8 cellular contexts compared by ENCODE assay signal in the genomic region with DNA sequence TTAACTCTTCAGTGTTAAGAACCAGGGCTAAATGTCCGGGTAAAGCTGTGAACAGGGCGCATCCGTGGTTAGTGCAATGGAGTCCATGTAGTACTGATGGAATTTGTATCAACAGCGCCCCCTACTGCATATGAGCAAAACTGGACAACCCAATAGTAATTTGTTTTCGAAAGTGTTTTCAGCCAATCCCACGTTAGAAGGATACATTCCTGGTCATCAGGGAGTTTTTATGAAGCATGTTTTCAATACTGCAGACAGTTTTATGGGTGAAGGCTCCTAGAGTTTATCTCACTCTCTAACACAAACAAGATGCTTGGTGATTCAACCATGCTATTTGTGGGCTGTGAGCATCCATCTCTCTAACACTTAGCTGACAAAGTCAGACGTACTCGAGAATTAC. TPM values are rescaled to one million over a fixed set of nuclear protein-coding genes. Genes with fewer than 3 reads are reported as not detected.
DNase-seq lines count a peak whose midpoint lies in the region; ATAC-seq, FAIRE-seq and TF ChIP-seq lines count a peak whose summit lies in the region.

No MANE protein-coding gene starts in this region.

- H3K9me3 ChIP-seq in psoas muscle: no peaks in the 10 kb centered on the region

- intact Hi-C loops in psoas muscle (cut with DNase I): no loop called here

- ATAC-seq in GM19372 (IDR thresholded peaks at IDR 0.05; ENCODE audit: low read depth, unreplicated experiment): peak; percentile 62
- ATAC-seq in GM21825 (IDR thresholded peaks at IDR 0.05; ENCODE audit: unreplicated experiment): no peak
- ATAC-seq in psoas muscle: no peak
- ATAC-seq in GM21717 (IDR thresholded peaks at IDR 0.05; ENCODE audit: unreplicated experiment): no peak

- peaks cover 47% of the 10 kb centered on the region for H3K4me1 Mint-ChIP-seq in chondrocyte (ENCODE audit: low read depth)
- peaks cover 4% of the 10 kb centered on the region for H3K4me1 Mint-ChIP-seq in neural crest cell

- no peak overlapping the region for H3K27ac Mint-ChIP-seq in chondrocyte (ENCODE audit: unreplicated experiment)
- H3K27ac Mint-ChIP-seq in neural crest cell (ENCODE audit: unreplicated experiment): no peak overlapping the region

- peak; percentile 61 for DNase-seq in CD1c-positive myeloid dendritic cell (ENCODE audit: extremely low spot score)
- DNase-seq in RCC 7860 (ENCODE audit: low spot score): peak; percentile 21
- DNase-seq in chondrocyte (ENCODE audit: low spot score): no peak
- DNase-seq in neural crest cell (ENCODE audit: low read depth, low spot score): no peak
- DNase-seq in psoas muscle: no peak

- H3K27me3 Mint-ChIP-seq in chondrocyte (ENCODE audit: low read depth) (no peaks in the 10 kb centered on the region), neural crest cell (ENCODE audit: low read depth) (peaks cover 15% of the 10 kb centered on the region)

- FAIRE-seq in RCC 7860 (lab: Jason Lieb, UNC): no peak

- TF ChIP-seq CTCF in chondrocyte (IDR thresholded peaks at IDR 0.05) (peak; percentile 75), neural crest cell (conservative IDR thresholded peaks at IDR 0.05) (peak; percentile 62), psoas muscle (IDR thresholded peaks at IDR 0.05) (no peak)

- H3K9me3 Mint-ChIP-seq in chondrocyte (ENCODE audit: low read depth) (no peaks in the 10 kb centered on the region), neural crest cell (no peaks in the 10 kb centered on the region)

- H3K4me1 ChIP-seq in psoas muscle: no peaks in the 10 kb centered on the region

- no peak overlapping the region for H3K4me3 Mint-ChIP-seq in chondrocyte (ENCODE audit: unreplicated experiment)
- H3K4me3 Mint-ChIP-seq in neural crest cell: no peak overlapping the region

- H3K27me3 ChIP-seq in psoas muscle (ENCODE audit: insufficient read depth in 3 of 3, low read length in 2 of 3): peaks cover 3 to 41% (median 6%) of the 10 kb centered on the region in 3 donors

- no peak overlapping the region for H3K4me3 ChIP-seq in psoas muscle

- no peaks in the 10 kb centered on the region for H3K36me3 ChIP-seq in psoas muscle (ENCODE audit: insufficient read depth in 1 of 2, low read depth in 1 of 2)

- WGBS in psoas muscle, 3 donors: 50 to 53% (median 50%) methylated on average over 8 of the region's 8 CpGs

- no peaks in the 10 kb centered on the region for H3K36me3 Mint-ChIP-seq in chondrocyte (ENCODE audit: low read depth)
- no peaks in the 10 kb centered on the region for H3K36me3 Mint-ChIP-seq in neural crest cell (ENCODE audit: low read depth)

- no peak overlapping the region for H3K27ac ChIP-seq in psoas muscle

RNA-seq across cellular contexts. Expression of a gene that starts 46.6 kb away (rescaled TPM):
- total RNA-seq in chondrocyte (3.6 to 10.5 TPM (median 10.1 TPM) in 3 replicates), neural crest cell (not detected in 2 replicates), psoas muscle (not detected)
- polyA plus RNA-seq in psoas muscle: under 1 TPM in 1 of 3 donors, not detected in 2; 0.03 TPM

Comparison
In these comparisons a context has a peak if more than half of its experiments do, and no peak if none do; other contexts are left out.
1. DNase-seq: peak in CD1c-positive myeloid dendritic cell (single experiment) and RCC 7860 (single experiment); none in chondrocyte (single experiment), neural crest cell (single experiment) and psoas muscle (0 of 2).